ENCODE assay signal across 31 cellular contexts in the genomic region with DNA sequence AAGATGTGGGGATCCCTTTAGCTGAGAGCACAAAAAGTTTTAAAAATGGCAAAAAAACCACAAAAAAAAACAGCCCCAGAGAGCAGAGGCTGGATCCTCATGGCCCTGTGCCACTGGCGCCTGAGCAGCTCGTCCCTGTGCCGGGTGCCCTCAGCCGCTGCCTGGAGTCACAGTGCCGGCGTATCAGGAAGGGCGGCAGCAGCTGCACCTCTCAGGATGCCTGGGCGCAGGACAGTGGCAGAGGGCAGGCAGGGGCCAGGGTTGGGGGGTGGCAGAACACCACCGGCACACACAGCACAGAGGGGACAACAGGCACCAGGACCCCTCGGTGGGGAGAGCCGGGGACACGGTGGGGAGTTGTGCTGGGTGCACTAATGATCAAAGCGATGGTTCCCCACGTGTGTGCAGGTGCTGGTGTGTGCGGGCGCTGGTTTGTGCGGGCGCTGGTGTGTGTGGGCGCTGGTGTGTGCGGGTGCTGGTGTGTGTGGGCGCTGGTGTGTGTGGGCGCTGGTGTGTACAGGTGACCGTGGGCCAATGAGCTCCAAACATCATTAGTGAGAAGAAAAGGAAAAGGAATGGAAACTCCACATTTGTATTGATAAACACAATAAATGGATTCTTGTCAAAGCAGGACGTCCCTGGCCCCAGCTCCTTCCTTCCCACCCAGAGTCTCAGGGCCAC.
"Had no signal": no experiment of that assay in that cellular context is flagged by ENCODE, and none has a peak within 500 bp of the region (broad histone marks: within the 10 kb centered on the region; RNA-seq: fewer than 3 reads in every experiment).

No MANE protein-coding gene starts in this region.

- ATAC-seq: naive thymus-derived CD8-positive, alpha-beta T cell; pancreas; right lobe of liver; stimulated activated memory B cell treated with anti-CD40 and anti-IgM and Interleukin-4, amounts not matched to agents 10 μg/mL and 1 μg/mL and 100 μg/mL, for 72 hours; upper lobe of right lung had no signal

- DNase-seq: naive B cell; naive thymus-derived CD8-positive, alpha-beta T cell; nucleus accumbens; retina; right lobe of liver; sigmoid colon; spleen; stimulated activated CD4-positive, alpha-beta T cell treated with anti-CD3 and anti-CD28 coated beads, Interleukin-12 subunit alpha, Interleukin-12 subunit beta, amount 100 ng/mL, for 4 hours; stimulated activated CD4-positive, alpha-beta T cell treated with anti-CD3 and anti-CD28 coated beads, Interleukin-1b, Interleukin-23, amount 100 ng/mL, for 48 hours; stimulated activated CD4-positive, alpha-beta T cell treated with anti-CD3 and anti-CD28 coated beads, Interleukin-4, amount 100 ng/mL, for 1 hour; stimulated activated CD4-positive, alpha-beta T cell treated with anti-CD3 and anti-CD28 coated beads, Interleukin-4, amount 100 ng/mL, for 4 hours; stimulated activated CD8-positive, alpha-beta memory T cell treated with anti-CD3 and anti-CD28 coated beads, Interleukin-4, amount 100 ng/mL, for 48 hours; stimulated activated naive CD4-positive, alpha-beta T cell; substantia nigra; testis; tibial artery; transverse colon; upper lobe of right lung; uterus had no signal

- H3K9me3 Mint-ChIP-seq: naive thymus-derived CD8-positive, alpha-beta T cell; natural killer cell treated with Interleukin-12 subunit alpha and Interleukin-12 subunit beta and Interleukin-15 and Interleukin-18, amount 100 ng/mL, for 72 hours; neural progenitor cell; stimulated activated naive CD8-positive, alpha-beta T cell treated with anti-CD3 and anti-CD28 coated beads, Interleukin-15, Interleukin-2, amounts not matched to agents 100 ng/mL and 50 ng/mL, for 24 hours; type B pancreatic cell had no signal

- H3K4me3 Mint-ChIP-seq: naive B cell; naive thymus-derived CD8-positive, alpha-beta T cell; natural killer cell treated with Interleukin-12 subunit alpha and Interleukin-12 subunit beta and Interleukin-15 and Interleukin-18, amount 100 ng/mL, for 72 hours; neural progenitor cell; stimulated activated memory B cell treated with anti-CD40 and anti-IgM and Interleukin-4, amounts not matched to agents 10 μg/mL and 1 μg/mL and 100 μg/mL, for 72 hours; stimulated activated naive CD8-positive, alpha-beta T cell treated with anti-CD3 and anti-CD28 coated beads, Interleukin-15, Interleukin-2, amounts not matched to agents 100 ng/mL and 50 ng/mL, for 24 hours; type B pancreatic cell had no signal

- H3K27me3 Mint-ChIP-seq: naive B cell; stimulated activated memory B cell treated with anti-CD40 and anti-IgM and Interleukin-4, amounts not matched to agents 10 μg/mL and 1 μg/mL and 100 μg/mL, for 72 hours; stimulated activated naive CD8-positive, alpha-beta T cell treated with anti-CD3 and anti-CD28 coated beads, Interleukin-15, Interleukin-2, amounts not matched to agents 100 ng/mL and 50 ng/mL, for 24 hours; type B pancreatic cell had no signal

- H3K4me1 Mint-ChIP-seq: naive B cell; naive thymus-derived CD8-positive, alpha-beta T cell; stimulated activated memory B cell treated with anti-CD40 and anti-IgM and Interleukin-4, amounts not matched to agents 10 μg/mL and 1 μg/mL and 100 μg/mL, for 72 hours had no signal

- H3K36me3 ChIP-seq: neural progenitor cell, neutrophil, pancreas, prostate gland, right atrium auricular region, right lobe of liver, sigmoid colon, spleen, suprapubic skin, tibial artery, transverse colon, upper lobe of right lung, uterus had no signal

- H3K27ac ChIP-seq: neural progenitor cell, neutrophil, pancreas, prostate gland, right atrium auricular region, right lobe of liver, sigmoid colon, skin epidermis, suprapubic skin, testis, tibial artery, upper lobe of right lung, uterus had no signal

- H3K27ac Mint-ChIP-seq: naive thymus-derived CD8-positive, alpha-beta T cell; natural killer cell treated with Interleukin-12 subunit alpha and Interleukin-12 subunit beta and Interleukin-15 and Interleukin-18, amount 100 ng/mL, for 72 hours; neural progenitor cell; stimulated activated memory B cell treated with anti-CD40 and anti-IgM and Interleukin-4, amounts not matched to agents 10 μg/mL and 1 μg/mL and 100 μg/mL, for 72 hours; stimulated activated naive CD8-positive, alpha-beta T cell treated with anti-CD3 and anti-CD28 coated beads, Interleukin-15, Interleukin-2, amounts not matched to agents 100 ng/mL and 50 ng/mL, for 24 hours; type B pancreatic cell had no signal

- H3K36me3 Mint-ChIP-seq: naive B cell; naive thymus-derived CD8-positive, alpha-beta T cell; natural killer cell treated with Interleukin-12 subunit alpha and Interleukin-12 subunit beta and Interleukin-15 and Interleukin-18, amount 100 ng/mL, for 72 hours; neural progenitor cell; stimulated activated memory B cell treated with anti-CD40 and anti-IgM and Interleukin-4, amounts not matched to agents 10 μg/mL and 1 μg/mL and 100 μg/mL, for 72 hours; type B pancreatic cell had no signal

- H3K4me3 ChIP-seq: neural progenitor cell, pancreas, prostate gland, right atrium auricular region, right lobe of liver, sigmoid colon, skin epidermis, smooth muscle cell, spleen, suprapubic skin, testis, tibial artery, transverse colon, upper lobe of right lung, uterus had no signal

- H3K9me3 ChIP-seq: neutrophil, pancreas, prostate gland, right atrium auricular region, right lobe of liver, sigmoid colon, spleen, suprapubic skin, testis, tibial artery, transverse colon, upper lobe of right lung, uterus had no signal

- H3K4me1 ChIP-seq: pancreas, prostate gland, right atrium auricular region, sigmoid colon, suprapubic skin, upper lobe of right lung, uterus had no signal
